19 cellular contexts compared by ENCODE assay signal in the genomic region with DNA sequence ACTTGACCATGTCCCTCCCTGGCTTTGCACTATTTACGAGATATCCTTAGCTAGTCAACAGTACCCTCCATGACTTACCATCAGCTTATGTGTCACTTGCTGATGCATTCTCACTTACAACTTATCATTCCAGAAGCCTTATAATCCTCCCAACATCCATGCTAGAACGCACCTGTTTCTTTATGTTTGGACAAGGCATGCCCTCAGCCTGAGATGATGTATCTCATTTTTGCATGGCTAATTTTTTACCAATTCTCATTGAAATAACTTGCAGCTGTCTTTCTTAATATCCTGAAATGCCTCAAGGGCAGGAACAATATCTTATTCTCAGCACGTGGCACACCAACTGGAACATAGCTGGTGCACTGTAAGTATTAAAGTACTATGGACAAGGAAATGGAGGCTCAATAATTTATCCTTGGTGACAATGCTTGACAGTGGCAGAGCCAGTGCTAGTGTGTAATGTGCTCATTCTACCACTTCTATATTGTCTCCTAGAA.
DNase-seq lines count a peak whose midpoint lies in the region; ATAC-seq lines count a peak whose summit lies in the region.
"Had no signal": no experiment of that assay in that cellular context is flagged by ENCODE, and none has a peak within 500 bp of the region (broad histone marks: within the 10 kb centered on the region; RNA-seq: fewer than 3 reads in every experiment).

No MANE protein-coding gene starts in this region.

- H3K9me3 ChIP-seq in SJCRH30 (replicated peaks) = no peaks in the 10 kb centered on the region
- H3K9me3 ChIP-seq: A549 had no signal

- peak; percentile 70 to 91 for DNase-seq in SJCRH30
- DNase-seq in myocyte (ENCODE audit: low read depth) = peak; percentile 24
- peak; percentile 19 for DNase-seq in skeletal muscle cell (ENCODE audit: low read depth)
- no peak for DNase-seq in Right ventricle myocardium superior
- DNase-seq: 8988T; C1 segment of cervical spinal cord; Calu3; CD4-positive, alpha-beta memory T cell; COR-L47; DMS53; DMS79 treated with DMSO at 0.1 percent for 48 hours; GF-D8; H9 had no signal

- intact Hi-C loops in Right ventricle myocardium superior (cut with DNase I) = no loop called here

- H3K27me3 ChIP-seq in ACC112 (ENCODE audit: insufficient read depth, low read length) (no peaks in the 10 kb centered on the region), SJCRH30 (no peaks in the 10 kb centered on the region)

- H3K27ac ChIP-seq in ACC112 (ENCODE audit: low read depth, low read length) (peak overlapping the region; percentile 90), SJCRH30 (peak overlapping the region; percentile 71)
- H3K27ac ChIP-seq: GM23248 had no signal

- ATAC-seq in Right ventricle myocardium superior (ENCODE audit: poor library complexity) (no peak), GM21529 (IDR thresholded peaks at IDR 0.05; ENCODE audit: unreplicated experiment) (no peak), GM21360 (IDR thresholded peaks at IDR 0.05; ENCODE audit: unreplicated experiment) (no peak)
- ATAC-seq: A549, HCT116 had no signal

- H3K4me3 ChIP-seq in ACC112 (ENCODE audit: low read depth, low read length) (no peak overlapping the region), SJCRH30 (no peak overlapping the region), skeletal muscle cell (ENCODE audit: low read depth, low read length) (no peak overlapping the region)
- H3K4me3 ChIP-seq: A549, GM23248 had no signal

- H3K79me2 ChIP-seq in ACC112 (ENCODE audit: control insufficient read depth, insufficient read depth, low read length, unreplicated experiment) = no peaks in the 10 kb centered on the region

- no peak overlapping the region for H2AFZ ChIP-seq in ACC112 (ENCODE audit: low read length, unreplicated experiment)
- H2AFZ ChIP-seq: GM23248 had no signal

- H3K36me3 ChIP-seq in ACC112 (ENCODE audit: insufficient read depth, low read length) (peaks cover 19% of the 10 kb centered on the region; the same call in 1 of the 2 replicates), SJCRH30 (no peaks in the 10 kb centered on the region)

- H3K4me1 ChIP-seq in ACC112 (ENCODE audit: control insufficient read depth, insufficient read depth, low read length, unreplicated experiment) (peaks cover 38% of the 10 kb centered on the region), SJCRH30 (peaks cover 35% of the 10 kb centered on the region)
